In genomic region chr6:28212510-28213212, GRCh38 we compare ENCODE assay signal across 1 cellular context.
TF ChIP-seq lines count a peak whose summit lies in the region.

No MANE protein-coding gene starts in this region.

TF ChIP-seq in K562, 482 proteins besides CTCF, POLR2A, EP300 and RAD21 (continued from another document and continues in another):
- TF ChIP-seq ZMIZ1 (IDR thresholded peaks at IDR 0.05; ENCODE audit: low read depth in 2 of 2, low read length in 2 of 2) = 0 out of 4 replicates have a peak, but pooled peaks have one; percentile 15 to 51
- no peak for TF ChIP-seq CLOCK (CRISPR knock-in tag; IDR thresholded peaks at IDR 0.05; ENCODE audit: borderline replicate concordance)
- TF ChIP-seq TOE1 (IDR thresholded peaks at IDR 0.05; ENCODE audit: borderline replicate concordance) = peak; percentile 13; the same call in 1 of the 2 replicates
- peak; percentile 97 for TF ChIP-seq TOE1 (CRISPR knock-in tag; IDR thresholded peaks at IDR 0.05; ENCODE audit: borderline replicate concordance, low read depth)
- TF ChIP-seq RBM39 (optimal IDR thresholded peaks at IDR 0.05; ENCODE audit: low read depth, low read length) = peak; percentile 84
- TF ChIP-seq, protein P1, sequence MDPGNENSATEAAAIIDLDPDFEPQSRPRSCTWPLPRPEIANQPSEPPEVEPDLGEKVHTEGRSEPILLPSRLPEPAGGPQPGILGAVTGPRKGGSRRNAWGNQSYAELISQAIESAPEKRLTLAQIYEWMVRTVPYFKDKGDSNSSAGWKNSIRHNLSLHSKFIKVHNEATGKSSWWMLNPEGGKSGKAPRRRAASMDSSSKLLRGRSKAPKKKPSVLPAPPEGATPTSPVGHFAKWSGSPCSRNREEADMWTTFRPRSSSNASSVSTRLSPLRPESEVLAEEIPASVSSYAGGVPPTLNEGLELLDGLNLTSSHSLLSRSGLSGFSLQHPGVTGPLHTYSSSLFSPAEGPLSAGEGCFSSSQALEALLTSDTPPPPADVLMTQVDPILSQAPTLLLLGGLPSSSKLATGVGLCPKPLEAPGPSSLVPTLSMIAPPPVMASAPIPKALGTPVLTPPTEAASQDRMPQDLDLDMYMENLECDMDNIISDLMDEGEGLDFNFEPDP (CRISPR knock-in tag; IDR thresholded peaks at IDR 0.05) = no peak
- TF ChIP-seq, protein P2, sequence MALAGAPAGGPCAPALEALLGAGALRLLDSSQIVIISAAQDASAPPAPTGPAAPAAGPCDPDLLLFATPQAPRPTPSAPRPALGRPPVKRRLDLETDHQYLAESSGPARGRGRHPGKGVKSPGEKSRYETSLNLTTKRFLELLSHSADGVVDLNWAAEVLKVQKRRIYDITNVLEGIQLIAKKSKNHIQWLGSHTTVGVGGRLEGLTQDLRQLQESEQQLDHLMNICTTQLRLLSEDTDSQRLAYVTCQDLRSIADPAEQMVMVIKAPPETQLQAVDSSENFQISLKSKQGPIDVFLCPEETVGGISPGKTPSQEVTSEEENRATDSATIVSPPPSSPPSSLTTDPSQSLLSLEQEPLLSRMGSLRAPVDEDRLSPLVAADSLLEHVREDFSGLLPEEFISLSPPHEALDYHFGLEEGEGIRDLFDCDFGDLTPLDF (CRISPR knock-in tag; IDR thresholded peaks at IDR 0.05) = peak; percentile 68; the same call in 1 of the 2 replicates
- peak; percentile 64; the same call in 1 of the 2 replicates for TF ChIP-seq GATAD2A (IDR thresholded peaks at IDR 0.05)
- no peak; the same call in 1 of the 2 replicates for TF ChIP-seq NR2C2 (CRISPR knock-in tag; IDR thresholded peaks at IDR 0.05)
- TF ChIP-seq NR2C2 (tag; IDR thresholded peaks at IDR 0.05) = peak; percentile 66
- peak; percentile 87 for TF ChIP-seq ZKSCAN1 (IDR thresholded peaks at IDR 0.05; ENCODE audit: low read depth, low read length)
- peak; percentile 96 for TF ChIP-seq FOXP1 (CRISPR knock-in tag; IDR thresholded peaks at IDR 0.05)
- 0 out of 2 replicates have a peak, but pooled peaks have one; percentile 60 for TF ChIP-seq GTF2F1 (IDR thresholded peaks at IDR 0.05; ENCODE audit: low read depth, low read length)
- TF ChIP-seq MITF (IDR thresholded peaks at IDR 0.05) = no peak
- TF ChIP-seq, protein P3, sequence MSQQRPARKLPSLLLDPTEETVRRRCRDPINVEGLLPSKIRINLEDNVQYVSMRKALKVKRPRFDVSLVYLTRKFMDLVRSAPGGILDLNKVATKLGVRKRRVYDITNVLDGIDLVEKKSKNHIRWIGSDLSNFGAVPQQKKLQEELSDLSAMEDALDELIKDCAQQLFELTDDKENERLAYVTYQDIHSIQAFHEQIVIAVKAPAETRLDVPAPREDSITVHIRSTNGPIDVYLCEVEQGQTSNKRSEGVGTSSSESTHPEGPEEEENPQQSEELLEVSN (IDR thresholded peaks at IDR 0.05; ENCODE audit: borderline replicate concordance in 1 of 2, extremely low read depth in 1 of 2, insufficient read depth in 1 of 2, insufficient read length in 1 of 2, low read depth in 1 of 2, low read length in 1 of 2, poor library complexity in 1 of 2, severe bottlenecking in 1 of 2) = peak; percentile 35 to 53
- TF ChIP-seq ERF (CRISPR knock-in tag; IDR thresholded peaks at IDR 0.05) = 0 out of 2 replicates have a peak, but pooled peaks have one; percentile 37
- TF ChIP-seq DDX20 (tag; IDR thresholded peaks at IDR 0.05; ENCODE audit: low read depth) = no peak
- peak; percentile 25 for TF ChIP-seq POLR2B (IDR thresholded peaks at IDR 0.05; ENCODE audit: low read depth, partially characterized antibody)
- peak; percentile 67 for TF ChIP-seq ELF1 (tag; IDR thresholded peaks at IDR 0.05)
- TF ChIP-seq RCOR1 (IDR thresholded peaks at IDR 0.05; ENCODE audit: borderline replicate concordance in 1 of 2, low read depth in 2 of 2, low read length in 2 of 2) = peak in 1 of 2 experiments; percentile 87; a peak in 2 of 4 replicates
- peak; percentile 84 for TF ChIP-seq MAFF (IDR thresholded peaks at IDR 0.05; ENCODE audit: low read length)
- TF ChIP-seq, protein P4, sequence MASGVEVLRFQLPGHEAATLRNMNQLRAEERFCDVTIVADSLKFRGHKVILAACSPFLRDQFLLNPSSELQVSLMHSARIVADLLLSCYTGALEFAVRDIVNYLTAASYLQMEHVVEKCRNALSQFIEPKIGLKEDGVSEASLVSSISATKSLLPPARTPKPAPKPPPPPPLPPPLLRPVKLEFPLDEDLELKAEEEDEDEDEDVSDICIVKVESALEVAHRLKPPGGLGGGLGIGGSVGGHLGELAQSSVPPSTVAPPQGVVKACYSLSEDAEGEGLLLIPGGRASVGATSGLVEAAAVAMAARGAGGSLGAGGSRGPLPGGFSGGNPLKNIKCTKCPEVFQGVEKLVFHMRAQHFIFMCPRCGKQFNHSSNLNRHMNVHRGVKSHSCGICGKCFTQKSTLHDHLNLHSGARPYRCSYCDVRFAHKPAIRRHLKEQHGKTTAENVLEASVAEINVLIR (CRISPR knock-in tag; IDR thresholded peaks at IDR 0.05) = no peak
- peak; percentile 93 for TF ChIP-seq ZBTB17 (CRISPR knock-in tag; IDR thresholded peaks at IDR 0.05)
- TF ChIP-seq MEF2A (IDR thresholded peaks at IDR 0.05; ENCODE audit: control insufficient read depth, low read depth, low read length) = peak; percentile 78
- peak; percentile 87; the same call in 1 of the 2 replicates for TF ChIP-seq HMGXB4 (CRISPR knock-in tag; IDR thresholded peaks at IDR 0.05)
- peak; percentile 30 to 67; a peak in 2 of 4 replicates for TF ChIP-seq TEAD1 (CRISPR knock-in tag; IDR thresholded peaks at IDR 0.05)
- no peak for TF ChIP-seq DIDO1 (tag; IDR thresholded peaks at IDR 0.05; ENCODE audit: low read depth)
- peak; percentile 73; the same call in 1 of the 2 replicates for TF ChIP-seq RFX5 (IDR thresholded peaks at IDR 0.05; ENCODE audit: low read depth, low read length)
- TF ChIP-seq, protein P5, sequence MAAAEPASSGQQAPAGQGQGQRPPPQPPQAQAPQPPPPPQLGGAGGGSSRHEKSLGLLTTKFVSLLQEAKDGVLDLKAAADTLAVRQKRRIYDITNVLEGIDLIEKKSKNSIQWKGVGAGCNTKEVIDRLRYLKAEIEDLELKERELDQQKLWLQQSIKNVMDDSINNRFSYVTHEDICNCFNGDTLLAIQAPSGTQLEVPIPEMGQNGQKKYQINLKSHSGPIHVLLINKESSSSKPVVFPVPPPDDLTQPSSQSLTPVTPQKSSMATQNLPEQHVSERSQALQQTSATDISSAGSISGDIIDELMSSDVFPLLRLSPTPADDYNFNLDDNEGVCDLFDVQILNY (CRISPR knock-in tag; IDR thresholded peaks at IDR 0.05) = peak; percentile 83; the same call in 1 of the 2 replicates
- TF ChIP-seq ETV5 (CRISPR knock-in tag; IDR thresholded peaks at IDR 0.05; ENCODE audit: low read depth) = 0 out of 2 replicates have a peak, but pooled peaks have one; percentile 22
- 0 out of 2 replicates have a peak, but pooled peaks have one; percentile 14 for TF ChIP-seq GABPB2 (CRISPR knock-in tag; conservative IDR thresholded peaks at IDR 0.05)
- TF ChIP-seq POLR2H (tag; IDR thresholded peaks at IDR 0.05; ENCODE audit: low read depth) = peak; percentile 100
- no peak for TF ChIP-seq PRMT5 (CRISPR knock-in tag; IDR thresholded peaks at IDR 0.05)
- no peak for TF ChIP-seq MCM7 (IDR thresholded peaks at IDR 0.05)
- TF ChIP-seq RUNX1 (IDR thresholded peaks at IDR 0.05; ENCODE audit: low read depth) = no peak
- TF ChIP-seq TCF3 (CRISPR knock-in tag; IDR thresholded peaks at IDR 0.05) = peak; percentile 44
